8 cellular contexts compared by ENCODE assay signal in the genomic region with DNA sequence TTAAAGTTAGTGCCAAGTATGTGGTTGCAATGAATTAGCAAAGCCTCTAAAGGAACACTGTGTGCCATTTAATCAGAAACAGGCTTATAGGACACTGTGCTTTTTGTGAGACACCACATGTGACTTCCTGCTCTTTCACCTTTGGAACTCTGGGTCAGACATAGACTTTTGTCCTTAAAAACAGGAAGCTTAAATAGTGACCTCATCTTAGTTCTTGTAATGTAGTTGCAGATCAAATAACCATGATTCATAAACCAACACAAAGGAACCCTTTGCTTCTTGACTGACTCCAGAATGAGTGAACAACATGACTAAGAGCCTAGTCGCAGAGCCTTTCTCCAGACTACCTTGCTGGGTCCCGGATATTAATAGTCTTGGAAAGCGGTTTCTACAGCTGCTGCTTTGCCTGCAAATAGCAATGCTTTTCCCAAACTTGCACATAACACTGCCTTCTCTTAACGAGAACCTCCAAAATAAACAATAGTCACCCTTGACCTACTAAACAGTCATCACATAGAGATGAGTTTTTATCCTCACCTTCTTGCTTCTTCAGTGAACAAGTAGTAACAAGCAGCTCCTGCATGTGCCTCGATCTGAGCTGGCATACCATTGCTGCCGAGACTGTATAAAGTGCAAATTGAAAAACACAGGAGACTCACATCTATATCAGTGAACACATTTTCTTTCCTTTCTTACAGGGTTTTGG.
DNase-seq lines count a peak whose midpoint lies in the region; ATAC-seq and TF ChIP-seq lines count a peak whose summit lies in the region.
"Not testable (repeated sequence)": the region's sequence is repeated elsewhere in the genome, so short reads cannot be mapped to it uniquely, and the experiment has no call there.

No MANE protein-coding gene starts in this region.

- TF ChIP-seq CTCF in PC-9 (conservative IDR thresholded peaks at IDR 0.05); MCF 10A (IDR thresholded peaks at IDR 0.05; ENCODE audit: unreplicated experiment); fibroblast of pulmonary artery (IDR thresholded peaks at IDR 0.05; ENCODE audit: low read length, missing control alignments); right lobe of liver (IDR thresholded peaks at IDR 0.05); gastrocnemius medialis (IDR thresholded peaks at IDR 0.05 in 4 of 5, conservative IDR thresholded peaks at IDR 0.05 in 1 of 5); upper lobe of left lung (IDR thresholded peaks at IDR 0.05): not testable (repeated sequence)

- H3K9me2 ChIP-seq in PC-9 (ENCODE audit: insufficient read depth) = not testable (repeated sequence)

- BruUV-seq in PC-9 (replicated peaks; lab: Mats Ljungman, UMichigan) = TSS peak; percentile 75
- BruUV-seq in MCF 10A (replicated peaks; lab: Mats Ljungman, UMichigan) = TSS peak; percentile 81

- POLR2A ChIA-PET in PC-9 (lab: Charles Lee; ENCODE audit: unreplicated experiment); MCF 10A (lab: Yijun Ruan, JAX): not testable (repeated sequence)

- CTCF ChIA-PET in PC-9 (lab: Charles Lee); activated CD8-positive, alpha-beta memory T cell treated with anti-CD3 and anti-CD28 coated beads, Interleukin-2, amount 10 ng/mL, durations not matched to agents 7 days and 5 days (lab: Charles Lee); MCF 10A (lab: Yijun Ruan, JAX): not testable (repeated sequence)

- H3K27ac Mint-ChIP-seq in activated CD8-positive, alpha-beta memory T cell treated with anti-CD3 and anti-CD28 coated beads, Interleukin-2, amount 10 ng/mL, durations not matched to agents 7 days and 5 days = peak overlapping the region; percentile 4
- not testable (repeated sequence) for H3K27ac Mint-ChIP-seq in MCF 10A (ENCODE audit: low read depth, unreplicated experiment)

- not testable (repeated sequence) for H3K36me3 ChIP-seq in PC-9 (ENCODE audit: low read depth); right lobe of liver; gastrocnemius medialis; upper lobe of left lung

- H3F3A ChIP-seq in PC-9 (ENCODE audit: insufficient read depth, low read depth) = not testable (repeated sequence)

- H3K27ac ChIP-seq in PC-9 = peak overlapping the region; percentile 95
- H3K27ac ChIP-seq in right lobe of liver = peak overlapping the region; percentile 54 to 73 (median 67)
- H3K27ac ChIP-seq in gastrocnemius medialis = peak overlapping the region; percentile 56 to 78 (median 71)
- H3K27ac ChIP-seq in upper lobe of left lung = peak overlapping the region; percentile 80 to 87 (median 83)

- not testable (repeated sequence) for H2AFZ ChIP-seq in PC-9

- DNase-seq in ELR (ENCODE audit: low read depth) (peak; percentile 87), PC-9 (peak; percentile 46 to 72), MCF 10A (ENCODE audit: unreplicated experiment) (peak; percentile 72), fibroblast of pulmonary artery (ENCODE audit: low read depth) (peak; percentile 58), right lobe of liver (peak in 2 of 3 donors; percentile 15 to 36)
- not testable (repeated sequence) for DNase-seq in activated CD8-positive, alpha-beta memory T cell treated with anti-CD3 and anti-CD28 coated beads, Interleukin-2, amount 10 ng/mL, durations not matched to agents 7 days and 5 days; gastrocnemius medialis; upper lobe of left lung

- ATAC-seq in activated CD8-positive, alpha-beta memory T cell treated with anti-CD3 and anti-CD28 coated beads, Interleukin-2, amount 10 ng/mL, durations not matched to agents 7 days and 5 days; right lobe of liver; gastrocnemius medialis; upper lobe of left lung (ENCODE audit: low FRiP score in 2 of 2): not testable (repeated sequence)

- not testable (repeated sequence) for H3K36me3 Mint-ChIP-seq in activated CD8-positive, alpha-beta memory T cell treated with anti-CD3 and anti-CD28 coated beads, Interleukin-2, amount 10 ng/mL, durations not matched to agents 7 days and 5 days; MCF 10A (ENCODE audit: insufficient read depth, unreplicated experiment)

- TF ChIP-seq POLR2A in right lobe of liver (IDR thresholded peaks at IDR 0.05) (peak; percentile 39), gastrocnemius medialis (IDR thresholded peaks at IDR 0.05) (peak; percentile 15 to 36)
- not testable (repeated sequence) for TF ChIP-seq POLR2A in upper lobe of left lung (IDR thresholded peaks at IDR 0.05)

- not testable (repeated sequence) for H3K79me2 ChIP-seq in PC-9 (ENCODE audit: low read depth)

- peaks cover 10% of the 10 kb centered on the region for H3K4me1 ChIP-seq in PC-9 (replicated peaks; ENCODE audit: insufficient read depth)
- peaks cover 0 to 10% (median 4%) of the 10 kb centered on the region in 4 donors for H3K4me1 ChIP-seq in right lobe of liver
- H3K4me1 ChIP-seq in gastrocnemius medialis, upper lobe of left lung: not testable (repeated sequence)

- in situ Hi-C loops in gastrocnemius medialis (cut with MboI; ENCODE audit: low sequenced_read_pairs in 4 of 4) = not testable (repeated sequence)

- peak; percentile 53 to 98 (median 80) for TF ChIP-seq EP300 in upper lobe of left lung (IDR thresholded peaks at IDR 0.05)

- not testable (repeated sequence) for H3K27me3 Mint-ChIP-seq in activated CD8-positive, alpha-beta memory T cell treated with anti-CD3 and anti-CD28 coated beads, Interleukin-2, amount 10 ng/mL, durations not matched to agents 7 days and 5 days; MCF 10A (ENCODE audit: insufficient read depth, unreplicated experiment)

- not testable (repeated sequence) for H4K20me1 ChIP-seq in PC-9 (ENCODE audit: insufficient read depth)

- H3K9me3 ChIP-seq in PC-9 (ENCODE audit: insufficient read depth, low read depth); right lobe of liver; gastrocnemius medialis; upper lobe of left lung: not testable (repeated sequence)

- peaks cover 11% of the 10 kb centered on the region for H3K4me1 Mint-ChIP-seq in activated CD8-positive, alpha-beta memory T cell treated with anti-CD3 and anti-CD28 coated beads, Interleukin-2, amount 10 ng/mL, durations not matched to agents 7 days and 5 days
- not testable (repeated sequence) for H3K4me1 Mint-ChIP-seq in MCF 10A (ENCODE audit: insufficient read depth, unreplicated experiment)

- not testable (repeated sequence) for H3K27me3 ChIP-seq in PC-9 (ENCODE audit: insufficient read depth, low read depth); right lobe of liver; gastrocnemius medialis; upper lobe of left lung

- not testable (repeated sequence) for H3K9me3 Mint-ChIP-seq in activated CD8-positive, alpha-beta memory T cell treated with anti-CD3 and anti-CD28 coated beads, Interleukin-2, amount 10 ng/mL, durations not matched to agents 7 days and 5 days (ENCODE audit: low read depth); MCF 10A (ENCODE audit: unreplicated experiment)

- WGBS in right lobe of liver (ENCODE audit: insufficient coverage, low coverage, low lambda C conversion rate, missing lambda C conversion rate) = 40% methylated on average over 2 of the region's 6 CpGs
- 60 to 63% methylated on average over 4 to 6 of the region's 6 CpGs for WGBS in upper lobe of left lung, 2 donors

- peak overlapping the region; percentile 72 for H3K4me2 ChIP-seq in PC-9

- H3K4me3 Mint-ChIP-seq in activated CD8-positive, alpha-beta memory T cell treated with anti-CD3 and anti-CD28 coated beads, Interleukin-2, amount 10 ng/mL, durations not matched to agents 7 days and 5 days = not testable (repeated sequence)
- peak overlapping the region; percentile 38 for H3K4me3 Mint-ChIP-seq in MCF 10A (ENCODE audit: unreplicated experiment)

- H3K4me3 ChIP-seq in PC-9 = peak overlapping the region; percentile 27; the same call in 1 of the 2 replicates
- H3K4me3 ChIP-seq in fibroblast of pulmonary artery (replicated peaks; ENCODE audit: low read depth, low read length); right lobe of liver; upper lobe of left lung: not testable (repeated sequence)
- H3K4me3 ChIP-seq in gastrocnemius medialis = peak overlapping the region in 1 of 4 donors; percentile 4

- intact Hi-C loops in PC-9 (cut with micrococcal nuclease; ENCODE audit: unreplicated experiment); MCF 10A (cut with micrococcal nuclease); right lobe of liver (cut with DNase I); gastrocnemius medialis (cut with DNase I; ENCODE audit: low total_unique reads): not testable (repeated sequence)
